In the genomic region with DNA sequence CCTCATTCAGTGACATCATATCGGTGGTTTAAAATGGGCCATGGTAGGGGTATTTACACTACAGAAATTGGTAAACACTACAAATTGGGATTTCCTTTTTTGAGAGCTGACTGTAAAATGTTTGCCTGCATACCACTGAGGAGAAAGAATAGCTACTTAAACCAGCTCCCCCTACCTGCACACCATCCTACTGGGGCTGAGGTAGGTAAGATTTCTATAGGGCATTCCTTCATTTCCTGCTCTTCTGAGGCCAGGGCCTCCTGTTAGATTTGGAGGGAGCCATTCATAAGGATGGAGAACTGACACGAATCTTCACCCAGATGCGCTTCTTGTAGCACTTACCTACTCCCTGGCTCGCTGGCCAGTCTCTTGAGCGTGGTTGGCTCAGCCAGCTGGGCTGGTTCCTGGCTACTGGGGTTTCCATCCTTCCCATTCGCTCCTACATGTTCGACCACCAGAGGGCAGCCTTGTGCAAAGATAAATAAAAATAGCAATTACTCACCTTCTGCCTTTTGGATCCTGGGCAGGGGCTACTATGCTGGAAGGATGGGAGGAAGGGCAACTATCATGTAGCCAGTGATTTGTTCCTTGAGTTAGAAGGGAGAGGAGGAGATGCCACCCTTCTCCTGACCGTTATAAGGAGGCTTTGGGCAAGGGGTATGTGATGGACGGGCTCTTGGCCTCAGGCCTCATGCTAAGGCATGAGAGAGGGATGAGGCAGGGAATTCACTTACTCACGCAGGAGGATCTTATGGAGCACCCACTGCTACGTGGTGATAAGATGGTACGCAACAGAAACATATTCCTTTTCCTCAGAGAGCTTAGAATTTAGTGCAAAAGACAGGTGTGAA, we compare ENCODE assay signal across 8 cellular contexts. TPM values are rescaled to one million over a fixed set of nuclear protein-coding genes. Genes with fewer than 3 reads are reported as not detected.
DNase-seq lines count a peak whose midpoint lies in the region; ATAC-seq and TF ChIP-seq lines count a peak whose summit lies in the region.

No MANE protein-coding gene starts in this region.

- DNase-seq in GDM1 (lab: John Stamatoyannopoulos, UW) (peak; percentile 12), NCI-H1105 (lab: John Stamatoyannopoulos, UW) (peak; percentile 81), SKM-1 treated with dmso at 0.1 percent for 144 hours (lab: John Stamatoyannopoulos, UW; ENCODE audit: unreplicated experiment) (peak; percentile 87), head of caudate nucleus (peak; percentile 51 to 94 (median 83)), pons (ENCODE audit: low spot score) (peak; percentile 87), transverse colon (peak; percentile 85)
- peak; percentile 70 for DNase-seq in activated naive CD4-positive, alpha-beta T cell treated with anti-CD3 and anti-CD28 coated beads, Interleukin-2, amount 50 U/mL, for 16 hours

- no peaks in the 10 kb centered on the region for H3K36me3 ChIP-seq in transverse colon

- no peak for TF ChIP-seq EP300 in transverse colon (IDR thresholded peaks at IDR 0.05; ENCODE audit: low read depth)

- peak; percentile 80 to 84 (median 84) for TF ChIP-seq CTCF in transverse colon (IDR thresholded peaks at IDR 0.05)

- TF ChIP-seq POLR2A in transverse colon (IDR thresholded peaks at IDR 0.05) = no peak

- WGBS in transverse colon (ENCODE audit: low coverage in 1 of 2), 2 donors = 34 to 44% methylated on average over 5 to 12 of the region's 12 CpGs

- no peak for ATAC-seq in GM19463 (IDR thresholded peaks at IDR 0.05; ENCODE audit: unreplicated experiment)

- peaks cover 13 to 25% (median 15%) of the 10 kb centered on the region in 4 donors for H3K4me1 ChIP-seq in transverse colon

- intact Hi-C loops in head of caudate nucleus (cut with DNase I) (loop anchor here (2.0 to 5.0 kb wide), 2 partner anchors 123 to 198 kb away; partner anchors contain the start of gene ATP2B4), transverse colon (cut with DNase I; ENCODE audit: low total_unique reads) (loop anchor here (5.0 to 10.0 kb wide), 2 partner anchors 123 to 290 kb away; partner anchors contain the start of genes ATP2B4, ZBED6 and ZC3H11A)

- H3K4me3 ChIP-seq in transverse colon = no peak overlapping the region

- in situ Hi-C loops in transverse colon (cut with MboI; ENCODE audit: low pct_ligation_motif_present in 1 of 4, low pct_unique_long_range_greater_than_20kb in 1 of 4, low sequenced_read_pairs in 3 of 4) = loop anchor here in 3 of 4 donors (5.0 to 10.0 kb wide), 2 partner anchors 198 to 200 kb away; no protein-coding TSS in a partner anchor

- H3K27ac ChIP-seq in transverse colon = peak overlapping the region in 3 of 4 donors; percentile 33 to 47 (median 43)

- H3K27me3 ChIP-seq in transverse colon = no peaks in the 10 kb centered on the region

- H3K9me3 ChIP-seq in transverse colon = no peaks in the 10 kb centered on the region

RNA-seq across cellular contexts. Expression of gene OPTC, which starts 10.7 kb away (rescaled TPM):
- total RNA-seq in transverse colon = not detected

RNA-seq across cellular contexts. Expression of gene PRELP, which starts 29.0 kb away (rescaled TPM):
- total RNA-seq in transverse colon = 10 to 100 TPM; 15.4 to 35.2 (median 23.3) TPM

Comparison
In these comparisons a context has a peak if more than half of its experiments do, and no peak if none do; other contexts are left out.
1. DNase-seq: peak in every context shown above with its lines; median percentile 87 in SKM-1 treated with dmso at 0.1 percent for 144 hours; 87 in pons; 85 in transverse colon; 83 in head of caudate nucleus; 81 in NCI-H1105; 70 in activated naive CD4-positive, alpha-beta T cell treated with anti-CD3 and anti-CD28 coated beads, Interleukin-2, amount 50 U/mL, for 16 hours; 12 in GDM1.